4 cellular contexts compared by ENCODE assay signal in the genomic region with DNA sequence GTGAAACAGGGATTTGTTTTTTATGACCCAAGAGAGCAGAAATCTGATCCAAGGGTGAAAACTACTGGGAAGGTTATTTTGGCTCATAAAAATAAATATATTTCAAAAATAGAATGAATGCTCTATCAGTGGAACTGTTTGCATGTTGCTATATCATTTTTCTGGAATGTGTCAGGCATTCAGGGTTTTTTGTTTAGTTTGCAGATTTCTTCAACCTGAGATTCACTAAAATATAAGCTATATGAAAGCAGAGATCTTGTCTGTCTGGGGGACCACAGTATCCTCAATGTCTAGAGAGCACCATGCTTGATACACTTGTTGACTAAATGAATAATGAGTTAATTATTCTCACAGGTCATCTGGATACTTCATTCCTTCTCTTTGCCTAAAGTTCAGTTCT.
"Had no signal": no experiment of that assay in that cellular context is flagged by ENCODE, and none has a peak within 500 bp of the region (broad histone marks: within the 10 kb centered on the region; RNA-seq: fewer than 3 reads in every experiment).

No MANE protein-coding gene starts in this region.

- H3K4me3 ChIP-seq: GM23338, K562 had no signal

- DNase-seq: H9, HCEC 1CT had no signal

- H2AFZ ChIP-seq: GM23338 had no signal

- H3K4me1 Mint-ChIP-seq: GM23338, H9 had no signal

- H3K27ac Mint-ChIP-seq: GM23338, H9 had no signal

- H3K4me3 Mint-ChIP-seq: GM23338, H9 had no signal

- H3K4me2 ChIP-seq: GM23338 had no signal

- ATAC-seq: GM23338, K562 had no signal
